Comparison of ENCODE assay signal across 24 cellular contexts in genomic region chr6:105815657-105816555, GRCh38.
DNase-seq lines count a peak whose midpoint lies in the region; ATAC-seq and TF ChIP-seq lines count a peak whose summit lies in the region.
"Had no signal": no experiment of that assay in that cellular context is flagged by ENCODE, and none has a peak within 500 bp of the region (broad histone marks: within the 10 kb centered on the region; RNA-seq: fewer than 3 reads in every experiment).

No MANE protein-coding gene starts in this region.

- H3K36me3 Mint-ChIP-seq in dendritic cell treated with granulocyte-macrophage colony-stimulating factor and Interleukin-4, amounts not matched to agents 40 ng/mL and 50 ng/mL, for 4 days (ENCODE audit: low read depth): no peaks in the 10 kb centered on the region

- intact Hi-C loops in dendritic cell treated with granulocyte-macrophage colony-stimulating factor and Interleukin-4, amounts not matched to agents 40 ng/mL and 50 ng/mL, for 4 days (cut with micrococcal nuclease): no loop called here

- H3K4me1 Mint-ChIP-seq in dendritic cell treated with granulocyte-macrophage colony-stimulating factor and Interleukin-4, amounts not matched to agents 40 ng/mL and 50 ng/mL, for 4 days (ENCODE audit: low read depth): peaks cover 64% of the 10 kb centered on the region

- no peak for ATAC-seq in GM21367 (IDR thresholded peaks at IDR 0.05; ENCODE audit: unreplicated experiment)
- ATAC-seq: esophagus mucosa, right lobe of liver, T-helper 17 cell had no signal

- no peak overlapping the region for H3K4me3 Mint-ChIP-seq in dendritic cell treated with granulocyte-macrophage colony-stimulating factor and Interleukin-4, amounts not matched to agents 40 ng/mL and 50 ng/mL, for 4 days
- H3K4me3 Mint-ChIP-seq: activated CD8-positive, alpha-beta T cell treated with anti-CD3 and anti-CD28 coated beads, Interleukin-2, amount 10 ng/mL, durations not matched to agents 7 days and 5 days; T-helper 17 cell had no signal

- no peaks in the 10 kb centered on the region for H3K27me3 Mint-ChIP-seq in dendritic cell treated with granulocyte-macrophage colony-stimulating factor and Interleukin-4, amounts not matched to agents 40 ng/mL and 50 ng/mL, for 4 days
- H3K27me3 Mint-ChIP-seq: T-helper 17 cell had no signal

- peak overlapping the region; percentile 83 for H3K27ac Mint-ChIP-seq in dendritic cell treated with granulocyte-macrophage colony-stimulating factor and Interleukin-4, amounts not matched to agents 40 ng/mL and 50 ng/mL, for 4 days
- H3K27ac Mint-ChIP-seq: activated naive CD8-positive, alpha-beta T cell treated with anti-CD3 and anti-CD28 coated beads, Interleukin-2, amount 10 ng/mL, durations not matched to agents 7 days and 5 days; progenitor cell of endocrine pancreas; T-helper 17 cell had no signal

- in situ Hi-C loops in G401 (cut with HindIII; ENCODE audit: low sequenced_read_pairs): no loop called here

- H3K9me3 Mint-ChIP-seq in dendritic cell treated with granulocyte-macrophage colony-stimulating factor and Interleukin-4, amounts not matched to agents 40 ng/mL and 50 ng/mL, for 4 days: peaks cover 9% of the 10 kb centered on the region
- H3K9me3 Mint-ChIP-seq: activated naive CD8-positive, alpha-beta T cell treated with anti-CD3 and anti-CD28 coated beads, Interleukin-2, amount 10 ng/mL, durations not matched to agents 7 days and 5 days had no signal

- no peak for TF ChIP-seq CTCF in GM20000 (IDR thresholded peaks at IDR 0.05; ENCODE audit: extremely low read depth, missing control alignments)

- DNase-seq in NCI-H2171 treated with DMSO at 0.1 percent for 48 hours (lab: John Stamatoyannopoulos, UW): peak; percentile 33
- no peak for DNase-seq in NCI-H2171 (lab: John Stamatoyannopoulos, UW)
- DNase-seq in G401 (ENCODE audit: low spot score): peak; percentile 96
- DNase-seq in RPMI8226: peak; percentile 68
- DNase-seq in GM20000 (ENCODE audit: low spot score): no peak
- DNase-seq in stimulated activated CD8-positive, alpha-beta memory T cell treated with anti-CD3 and anti-CD28 coated beads, Interleukin-4, amount 100 ng/mL, for 48 hours: no peak
- DNase-seq: activated CD4-positive, CD25-positive, alpha-beta regulatory T cell treated with anti-CD3 and anti-CD28 coated beads, Interleukin-2, amount 50 U/mL, for 72 hours; activated CD8-positive, alpha-beta T cell treated with anti-CD3 and anti-CD28 coated beads, Interleukin-2, amount 10 ng/mL, durations not matched to agents 7 days and 5 days; activated gamma-delta T cell; activated naive CD8-positive, alpha-beta T cell treated with anti-CD3 and anti-CD28 coated beads, Interleukin-2, amount 10 ng/mL, durations not matched to agents 7 days and 5 days; activated T-cell treated with anti-CD3 and anti-CD28 coated beads for 4 hours; dermis blood vessel endothelial cell; HCEC 1CT; head of caudate nucleus; left ventricle myocardium inferior; NCI-H1417 treated with DMSO at 0.1 percent for 48 hours; NCI-H82; right lobe of liver; stomach; T-helper 17 cell had no signal

Comparison
In these comparisons a context has a peak if more than half of its experiments do, and no peak if none do; other contexts are left out.
1. DNase-seq: peak in NCI-H2171 treated with DMSO at 0.1 percent for 48 hours (single experiment), G401 (single experiment) and RPMI8226 (single experiment); none in NCI-H2171 (single experiment), GM20000 (single experiment) and stimulated activated CD8-positive, alpha-beta memory T cell treated with anti-CD3 and anti-CD28 coated beads, Interleukin-4, amount 100 ng/mL, for 48 hours (single experiment).